In genomic region chr3:11140713-11141104, GRCh38 we compare ENCODE assay signal across 12 cellular contexts. TPM values are rescaled to one million over a fixed set of nuclear protein-coding genes. Genes with fewer than 3 reads are reported as not detected.
DNase-seq lines count a peak whose midpoint lies in the region; ATAC-seq and TF ChIP-seq lines count a peak whose summit lies in the region.
"Had no signal": no experiment of that assay in that cellular context is flagged by ENCODE, and none has a peak within 500 bp of the region (broad histone marks: within the 10 kb centered on the region; RNA-seq: fewer than 3 reads in every experiment).

No MANE protein-coding gene starts in this region.

- H3K9me3 Mint-ChIP-seq in activated CD8-positive, alpha-beta T cell treated with anti-CD3 and anti-CD28 coated beads for 36 hours: no peaks in the 10 kb centered on the region
- H3K9me3 Mint-ChIP-seq: activated T-cell treated with anti-CD3 and anti-CD28 coated beads, Interleukin-2, amount 50 U/mL, for 4 hours; CD8-positive, alpha-beta T cell had no signal

- peaks cover 21% of the 10 kb centered on the region for H3K27me3 Mint-ChIP-seq in activated CD8-positive, alpha-beta T cell treated with anti-CD3 and anti-CD28 coated beads for 36 hours

- H3K4me1 Mint-ChIP-seq in activated CD8-positive, alpha-beta T cell treated with anti-CD3 and anti-CD28 coated beads for 36 hours (ENCODE audit: low read depth): peaks cover 12% of the 10 kb centered on the region

- ATAC-seq in GM19324 (IDR thresholded peaks at IDR 0.05; ENCODE audit: low FRiP score, unreplicated experiment) (peak; percentile 8), HG02938 (IDR thresholded peaks at IDR 0.05; ENCODE audit: unreplicated experiment) (peak; percentile 30)
- ATAC-seq in activated CD8-positive, alpha-beta T cell treated with anti-CD3 and anti-CD28 coated beads for 36 hours: peak; percentile 55
- ATAC-seq: CD8-positive, alpha-beta T cell had no signal

- H3K9me3 ChIP-seq in BLaER1: no peaks in the 10 kb centered on the region
- H3K9me3 ChIP-seq: SK-N-SH had no signal

- CTCF ChIA-PET in activated CD8-positive, alpha-beta T cell treated with anti-CD3 and anti-CD28 coated beads for 36 hours (lab: Charles Lee): no interaction called here

- no peak overlapping the region for H3K27ac ChIP-seq in BLaER1

- peak overlapping the region; percentile 78 for H3K4me2 ChIP-seq in BLaER1
- H3K4me2 ChIP-seq: SK-N-SH had no signal

- H3K27ac Mint-ChIP-seq in activated CD8-positive, alpha-beta T cell treated with anti-CD3 and anti-CD28 coated beads for 36 hours: peak overlapping the region; percentile 31
- H3K27ac Mint-ChIP-seq: CD8-positive, alpha-beta T cell; mesothelial cell of epicardium had no signal

- POLR2A ChIA-PET in activated CD8-positive, alpha-beta T cell treated with anti-CD3 and anti-CD28 coated beads for 36 hours (lab: Charles Lee): no interaction called here

- H3K4me3 ChIP-seq in BLaER1: no peak overlapping the region

- H3K27me3 ChIP-seq in BLaER1: no peaks in the 10 kb centered on the region

- no peaks in the 10 kb centered on the region for H3K36me3 ChIP-seq in BLaER1

- H3K9ac ChIP-seq in BLaER1: no peak overlapping the region
- H3K9ac ChIP-seq: SK-N-SH had no signal

- H3K36me3 Mint-ChIP-seq in activated CD8-positive, alpha-beta T cell treated with anti-CD3 and anti-CD28 coated beads for 36 hours (ENCODE audit: low read depth): no peaks in the 10 kb centered on the region
- H3K36me3 Mint-ChIP-seq: CD8-positive, alpha-beta T cell; mesothelial cell of epicardium had no signal

- peaks cover 25% of the 10 kb centered on the region for H3K4me1 ChIP-seq in BLaER1

- H3K4me3 Mint-ChIP-seq in activated CD8-positive, alpha-beta T cell treated with anti-CD3 and anti-CD28 coated beads for 36 hours: no peak overlapping the region
- H3K4me3 Mint-ChIP-seq: activated T-cell treated with anti-CD3 and anti-CD28 coated beads, Interleukin-2, amount 50 U/mL, for 4 hours; CD8-positive, alpha-beta T cell; mesothelial cell of epicardium had no signal

- no peak for DNase-seq in activated CD8-positive, alpha-beta T cell treated with anti-CD3 and anti-CD28 coated beads for 36 hours
- DNase-seq in SIG-M5 treated with dmso at 0.1 percent for 504 hours (lab: John Stamatoyannopoulos, UW; ENCODE audit: unreplicated experiment) (no peak), NCI-H2107 (lab: John Stamatoyannopoulos, UW) (no peak), Ammon's horn (ENCODE audit: low spot score) (no peak)
- DNase-seq in activated CD4-positive, CD25-positive, alpha-beta regulatory T cell (lab: John Stamatoyannopoulos, UW): no peak
- DNase-seq: activated T-cell treated with anti-CD3 and anti-CD28 coated beads, Interleukin-2, amount 50 U/mL, for 4 hours; CD8-positive, alpha-beta T cell; SK-N-SH had no signal

- no peaks in the 10 kb centered on the region for H4K20me1 ChIP-seq in BLaER1

- TF ChIP-seq CTCF in activated CD8-positive, alpha-beta T cell treated with anti-CD3 and anti-CD28 coated beads for 36 hours (IDR thresholded peaks at IDR 0.05): no peak

- intact Hi-C loops in activated CD8-positive, alpha-beta T cell treated with anti-CD3 and anti-CD28 coated beads for 36 hours (cut with micrococcal nuclease): no loop called here

RNA-seq across cellular contexts. Expression of gene HRH1, which starts 13.6 kb away (rescaled TPM):
- total RNA-seq in activated CD8-positive, alpha-beta T cell treated with anti-CD3 and anti-CD28 coated beads for 36 hours: under 1 TPM; 0.34 to 0.59 TPM
- total RNA-seq: CD8-positive, alpha-beta T cell had no signal
